Comparison of ENCODE assay signal across 1 cellular context in the genomic region with DNA sequence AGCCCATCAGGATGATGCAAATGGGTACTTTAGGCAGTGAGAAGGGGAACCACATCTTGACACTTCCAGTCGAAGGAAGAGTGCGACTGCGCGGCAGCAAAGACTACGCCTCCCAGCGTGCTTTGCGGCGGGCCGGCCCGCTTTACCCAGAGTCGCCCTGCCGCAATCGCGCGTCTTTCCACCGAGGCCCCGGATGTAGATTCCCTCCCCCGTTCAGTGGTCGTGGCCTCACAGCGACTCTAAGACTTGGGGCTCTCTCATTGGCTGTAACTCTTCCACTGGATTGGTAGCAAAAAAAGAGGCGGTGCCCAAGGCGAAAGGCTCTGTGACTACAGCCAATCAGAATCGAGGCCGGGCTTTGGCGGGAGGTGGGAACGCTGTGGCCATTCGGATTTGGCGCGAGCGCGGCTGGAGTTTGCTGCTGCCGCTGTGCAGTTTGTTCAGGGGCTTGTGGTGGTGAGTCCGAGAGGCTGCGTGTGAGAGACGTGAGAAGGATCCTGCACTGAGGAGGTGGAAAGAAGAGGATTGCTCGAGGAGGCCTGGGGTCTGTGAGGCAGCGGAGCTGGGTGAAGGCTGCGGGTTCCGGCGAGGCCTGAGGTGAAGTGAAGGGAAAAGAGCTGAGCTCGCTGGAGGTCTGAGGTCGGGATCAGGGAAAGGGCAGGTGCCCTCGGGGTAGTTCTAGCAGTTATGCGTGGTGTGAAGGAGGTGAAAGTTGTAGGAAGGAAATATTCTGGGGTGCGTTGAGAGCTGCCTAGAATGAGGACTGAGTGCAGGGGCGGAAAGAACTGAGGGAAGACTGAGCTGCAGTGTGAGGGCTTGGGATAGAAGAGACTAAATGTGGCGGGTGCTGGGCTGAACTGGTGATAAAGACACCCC.
A peak's percentile ranks its signal among the peaks of the same experiment; 100 is the strongest.
TF ChIP-seq lines count a peak whose summit lies in the region.

A gene with protein sequence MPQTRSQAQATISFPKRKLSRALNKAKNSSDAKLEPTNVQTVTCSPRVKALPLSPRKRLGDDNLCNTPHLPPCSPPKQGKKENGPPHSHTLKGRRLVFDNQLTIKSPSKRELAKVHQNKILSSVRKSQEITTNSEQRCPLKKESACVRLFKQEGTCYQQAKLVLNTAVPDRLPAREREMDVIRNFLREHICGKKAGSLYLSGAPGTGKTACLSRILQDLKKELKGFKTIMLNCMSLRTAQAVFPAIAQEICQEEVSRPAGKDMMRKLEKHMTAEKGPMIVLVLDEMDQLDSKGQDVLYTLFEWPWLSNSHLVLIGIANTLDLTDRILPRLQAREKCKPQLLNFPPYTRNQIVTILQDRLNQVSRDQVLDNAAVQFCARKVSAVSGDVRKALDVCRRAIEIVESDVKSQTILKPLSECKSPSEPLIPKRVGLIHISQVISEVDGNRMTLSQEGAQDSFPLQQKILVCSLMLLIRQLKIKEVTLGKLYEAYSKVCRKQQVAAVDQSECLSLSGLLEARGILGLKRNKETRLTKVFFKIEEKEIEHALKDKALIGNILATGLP (plus strand): TSS at position 386 of the 876 bp plus-strand sequence. CDS start 1,542 bp downstream, outside the sequence.

TF ChIP-seq in HepG2, 621 proteins besides CTCF, POLR2A, EP300 and RAD21 (continued from another document and continues in another):
- TF ChIP-seq, protein P1, sequence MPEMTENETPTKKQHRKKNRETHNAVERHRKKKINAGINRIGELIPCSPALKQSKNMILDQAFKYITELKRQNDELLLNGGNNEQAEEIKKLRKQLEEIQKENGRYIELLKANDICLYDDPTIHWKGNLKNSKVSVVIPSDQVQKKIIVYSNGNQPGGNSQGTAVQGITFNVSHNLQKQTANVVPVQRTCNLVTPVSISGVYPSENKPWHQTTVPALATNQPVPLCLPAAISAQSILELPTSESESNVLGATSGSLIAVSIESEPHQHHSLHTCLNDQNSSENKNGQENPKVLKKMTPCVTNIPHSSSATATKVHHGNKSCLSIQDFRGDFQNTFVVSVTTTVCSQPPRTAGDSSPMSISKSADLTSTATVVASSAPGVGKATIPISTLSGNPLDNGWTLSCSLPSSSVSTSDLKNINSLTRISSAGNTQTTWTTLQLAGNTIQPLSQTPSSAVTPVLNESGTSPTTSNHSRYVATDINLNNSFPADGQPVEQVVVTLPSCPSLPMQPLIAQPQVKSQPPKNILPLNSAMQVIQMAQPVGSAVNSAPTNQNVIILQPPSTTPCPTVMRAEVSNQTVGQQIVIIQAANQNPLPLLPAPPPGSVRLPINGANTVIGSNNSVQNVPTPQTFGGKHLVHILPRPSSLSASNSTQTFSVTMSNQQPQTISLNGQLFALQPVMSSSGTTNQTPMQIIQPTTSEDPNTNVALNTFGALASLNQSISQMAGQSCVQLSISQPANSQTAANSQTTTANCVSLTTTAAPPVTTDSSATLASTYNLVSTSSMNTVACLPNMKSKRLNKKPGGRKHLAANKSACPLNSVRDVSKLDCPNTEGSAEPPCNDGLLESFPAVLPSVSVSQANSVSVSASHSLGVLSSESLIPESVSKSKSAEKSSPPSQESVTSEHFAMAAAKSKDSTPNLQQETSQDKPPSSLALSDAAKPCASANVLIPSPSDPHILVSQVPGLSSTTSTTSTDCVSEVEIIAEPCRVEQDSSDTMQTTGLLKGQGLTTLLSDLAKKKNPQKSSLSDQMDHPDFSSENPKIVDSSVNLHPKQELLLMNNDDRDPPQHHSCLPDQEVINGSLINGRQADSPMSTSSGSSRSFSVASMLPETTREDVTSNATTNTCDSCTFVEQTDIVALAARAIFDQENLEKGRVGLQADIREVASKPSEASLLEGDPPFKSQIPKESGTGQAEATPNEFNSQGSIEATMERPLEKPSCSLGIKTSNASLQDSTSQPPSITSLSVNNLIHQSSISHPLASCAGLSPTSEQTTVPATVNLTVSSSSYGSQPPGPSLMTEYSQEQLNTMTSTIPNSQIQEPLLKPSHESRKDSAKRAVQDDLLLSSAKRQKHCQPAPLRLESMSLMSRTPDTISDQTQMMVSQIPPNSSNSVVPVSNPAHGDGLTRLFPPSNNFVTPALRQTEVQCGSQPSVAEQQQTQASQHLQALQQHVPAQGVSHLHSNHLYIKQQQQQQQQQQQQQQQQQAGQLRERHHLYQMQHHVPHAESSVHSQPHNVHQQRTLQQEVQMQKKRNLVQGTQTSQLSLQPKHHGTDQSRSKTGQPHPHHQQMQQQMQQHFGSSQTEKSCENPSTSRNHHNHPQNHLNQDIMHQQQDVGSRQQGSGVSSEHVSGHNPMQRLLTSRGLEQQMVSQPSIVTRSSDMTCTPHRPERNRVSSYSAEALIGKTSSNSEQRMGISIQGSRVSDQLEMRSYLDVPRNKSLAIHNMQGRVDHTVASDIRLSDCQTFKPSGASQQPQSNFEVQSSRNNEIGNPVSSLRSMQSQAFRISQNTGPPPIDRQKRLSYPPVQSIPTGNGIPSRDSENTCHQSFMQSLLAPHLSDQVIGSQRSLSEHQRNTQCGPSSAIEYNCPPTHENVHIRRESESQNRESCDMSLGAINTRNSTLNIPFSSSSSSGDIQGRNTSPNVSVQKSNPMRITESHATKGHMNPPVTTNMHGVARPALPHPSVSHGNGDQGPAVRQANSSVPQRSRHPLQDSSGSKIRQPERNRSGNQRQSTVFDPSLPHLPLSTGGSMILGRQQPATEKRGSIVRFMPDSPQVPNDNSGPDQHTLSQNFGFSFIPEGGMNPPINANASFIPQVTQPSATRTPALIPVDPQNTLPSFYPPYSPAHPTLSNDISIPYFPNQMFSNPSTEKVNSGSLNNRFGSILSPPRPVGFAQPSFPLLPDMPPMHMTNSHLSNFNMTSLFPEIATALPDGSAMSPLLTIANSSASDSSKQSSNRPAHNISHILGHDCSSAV (CRISPR knock-in tag; IDR thresholded peaks at IDR 0.05; ENCODE audit: borderline replicate concordance), result peak; percentile 84; the same call in 1 of the 2 replicates
- TF ChIP-seq DNMT1 (CRISPR knock-in tag; IDR thresholded peaks at IDR 0.05) (no peak), EZH2 (conservative IDR thresholded peaks at IDR 0.05; ENCODE audit: low read depth, low read length) (no peak), ZBTB1 (CRISPR knock-in tag; IDR thresholded peaks at IDR 0.05; ENCODE audit: borderline replicate concordance) (no peak), KDM1A (CRISPR knock-in tag; IDR thresholded peaks at IDR 0.05) (no peak), ZNF496 (CRISPR knock-in tag; IDR thresholded peaks at IDR 0.05; ENCODE audit: insufficient replicate concordance) (no peak), SPEN (CRISPR knock-in tag; IDR thresholded peaks at IDR 0.05; ENCODE audit: low read depth) (peak; percentile 94), TCF12 (IDR thresholded peaks at IDR 0.05) (no peak), TCF12 (CRISPR knock-in tag; IDR thresholded peaks at IDR 0.05) (no peak), RBM39 (IDR thresholded peaks at IDR 0.05; ENCODE audit: low read depth, low read length, poor library complexity, severe bottlenecking) (peak; percentile 82), MEF2D (CRISPR knock-in tag; IDR thresholded peaks at IDR 0.05) (no peak), AKAP8 (CRISPR knock-in tag; IDR thresholded peaks at IDR 0.05) (no peak; the same call in 1 of the 2 replicates), MYC (CRISPR knock-in tag; IDR thresholded peaks at IDR 0.05; ENCODE audit: borderline replicate concordance) (peak; percentile 73; the same call in 1 of the 2 replicates), ZNF549 (CRISPR knock-in tag; IDR thresholded peaks at IDR 0.05) (no peak), ZNF781 (CRISPR knock-in tag; IDR thresholded peaks at IDR 0.05; ENCODE audit: borderline replicate concordance, not compliant biosample characterization) (peak; percentile 19), ZNF567 (CRISPR knock-in tag; IDR thresholded peaks at IDR 0.05; ENCODE audit: borderline replicate concordance) (0 out of 2 replicates have a peak, but pooled peaks have one; percentile 83), ZNF263 (CRISPR knock-in tag; IDR thresholded peaks at IDR 0.05) (peak; percentile 31; the same call in 1 of the 2 replicates), SOX13 (IDR thresholded peaks at IDR 0.05) (no peak), SOX13 (CRISPR knock-in tag; conservative IDR thresholded peaks at IDR 0.05 in 1 of 2, IDR thresholded peaks at IDR 0.05 in 1 of 2) (no peak; a peak in 1 of 4 replicates), ZNF644 (CRISPR knock-in tag; IDR thresholded peaks at IDR 0.05; ENCODE audit: low read depth) (no peak), MTA1 (CRISPR knock-in tag; IDR thresholded peaks at IDR 0.05; ENCODE audit: borderline replicate concordance) (peak; percentile 45; the same call in 1 of the 2 replicates), NR2F2 (IDR thresholded peaks at IDR 0.05; ENCODE audit: borderline replicate concordance, low read depth) (0 out of 2 replicates have a peak, but pooled peaks have one; percentile 29), ZNF484 (CRISPR knock-in tag; IDR thresholded peaks at IDR 0.05; ENCODE audit: borderline replicate concordance, low read depth) (no peak), LCORL (IDR thresholded peaks at IDR 0.05) (no peak), LCORL (CRISPR knock-in tag; IDR thresholded peaks at IDR 0.05) (peak; percentile 16; the same call in 1 of the 2 replicates)
- TF ChIP-seq, protein P2, sequence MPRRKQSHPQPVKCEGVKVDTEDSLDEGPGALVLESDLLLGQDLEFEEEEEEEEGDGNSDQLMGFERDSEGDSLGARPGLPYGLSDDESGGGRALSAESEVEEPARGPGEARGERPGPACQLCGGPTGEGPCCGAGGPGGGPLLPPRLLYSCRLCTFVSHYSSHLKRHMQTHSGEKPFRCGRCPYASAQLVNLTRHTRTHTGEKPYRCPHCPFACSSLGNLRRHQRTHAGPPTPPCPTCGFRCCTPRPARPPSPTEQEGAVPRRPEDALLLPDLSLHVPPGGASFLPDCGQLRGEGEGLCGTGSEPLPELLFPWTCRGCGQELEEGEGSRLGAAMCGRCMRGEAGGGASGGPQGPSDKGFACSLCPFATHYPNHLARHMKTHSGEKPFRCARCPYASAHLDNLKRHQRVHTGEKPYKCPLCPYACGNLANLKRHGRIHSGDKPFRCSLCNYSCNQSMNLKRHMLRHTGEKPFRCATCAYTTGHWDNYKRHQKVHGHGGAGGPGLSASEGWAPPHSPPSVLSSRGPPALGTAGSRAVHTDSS (CRISPR knock-in tag; conservative IDR thresholded peaks at IDR 0.05), result no peak
- TF ChIP-seq, protein P3, sequence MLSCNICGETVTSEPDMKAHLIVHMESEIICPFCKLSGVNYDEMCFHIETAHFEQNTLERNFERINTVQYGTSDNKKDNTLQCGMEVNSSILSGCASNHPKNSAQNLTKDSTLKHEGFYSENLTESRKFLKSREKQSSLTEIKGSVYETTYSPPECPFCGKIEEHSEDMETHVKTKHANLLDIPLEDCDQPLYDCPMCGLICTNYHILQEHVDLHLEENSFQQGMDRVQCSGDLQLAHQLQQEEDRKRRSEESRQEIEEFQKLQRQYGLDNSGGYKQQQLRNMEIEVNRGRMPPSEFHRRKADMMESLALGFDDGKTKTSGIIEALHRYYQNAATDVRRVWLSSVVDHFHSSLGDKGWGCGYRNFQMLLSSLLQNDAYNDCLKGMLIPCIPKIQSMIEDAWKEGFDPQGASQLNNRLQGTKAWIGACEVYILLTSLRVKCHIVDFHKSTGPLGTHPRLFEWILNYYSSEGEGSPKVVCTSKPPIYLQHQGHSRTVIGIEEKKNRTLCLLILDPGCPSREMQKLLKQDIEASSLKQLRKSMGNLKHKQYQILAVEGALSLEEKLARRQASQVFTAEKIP (CRISPR knock-in tag; IDR thresholded peaks at IDR 0.05; ENCODE audit: borderline replicate concordance), result no peak
- TF ChIP-seq, protein P4, sequence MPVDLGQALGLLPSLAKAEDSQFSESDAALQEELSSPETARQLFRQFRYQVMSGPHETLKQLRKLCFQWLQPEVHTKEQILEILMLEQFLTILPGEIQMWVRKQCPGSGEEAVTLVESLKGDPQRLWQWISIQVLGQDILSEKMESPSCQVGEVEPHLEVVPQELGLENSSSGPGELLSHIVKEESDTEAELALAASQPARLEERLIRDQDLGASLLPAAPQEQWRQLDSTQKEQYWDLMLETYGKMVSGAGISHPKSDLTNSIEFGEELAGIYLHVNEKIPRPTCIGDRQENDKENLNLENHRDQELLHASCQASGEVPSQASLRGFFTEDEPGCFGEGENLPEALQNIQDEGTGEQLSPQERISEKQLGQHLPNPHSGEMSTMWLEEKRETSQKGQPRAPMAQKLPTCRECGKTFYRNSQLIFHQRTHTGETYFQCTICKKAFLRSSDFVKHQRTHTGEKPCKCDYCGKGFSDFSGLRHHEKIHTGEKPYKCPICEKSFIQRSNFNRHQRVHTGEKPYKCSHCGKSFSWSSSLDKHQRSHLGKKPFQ (CRISPR knock-in tag; IDR thresholded peaks at IDR 0.05; ENCODE audit: insufficient replicate concordance), result peak; percentile 59
- TF ChIP-seq, protein P5, sequence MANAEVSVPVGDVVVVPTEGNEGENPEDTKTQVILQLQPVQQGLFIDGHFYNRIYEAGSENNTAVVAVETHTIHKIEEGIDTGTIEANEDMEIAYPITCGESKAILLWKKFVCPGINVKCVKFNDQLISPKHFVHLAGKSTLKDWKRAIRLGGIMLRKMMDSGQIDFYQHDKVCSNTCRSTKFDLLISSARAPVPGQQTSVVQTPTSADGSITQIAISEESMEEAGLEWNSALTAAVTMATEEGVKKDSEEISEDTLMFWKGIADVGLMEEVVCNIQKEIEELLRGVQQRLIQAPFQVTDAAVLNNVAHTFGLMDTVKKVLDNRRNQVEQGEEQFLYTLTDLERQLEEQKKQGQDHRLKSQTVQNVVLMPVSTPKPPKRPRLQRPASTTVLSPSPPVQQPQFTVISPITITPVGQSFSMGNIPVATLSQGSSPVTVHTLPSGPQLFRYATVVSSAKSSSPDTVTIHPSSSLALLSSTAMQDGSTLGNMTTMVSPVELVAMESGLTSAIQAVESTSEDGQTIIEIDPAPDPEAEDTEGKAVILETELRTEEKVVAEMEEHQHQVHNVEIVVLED (CRISPR knock-in tag; IDR thresholded peaks at IDR 0.05; ENCODE audit: borderline replicate concordance), result peak; percentile 94
- TF ChIP-seq, protein P6, sequence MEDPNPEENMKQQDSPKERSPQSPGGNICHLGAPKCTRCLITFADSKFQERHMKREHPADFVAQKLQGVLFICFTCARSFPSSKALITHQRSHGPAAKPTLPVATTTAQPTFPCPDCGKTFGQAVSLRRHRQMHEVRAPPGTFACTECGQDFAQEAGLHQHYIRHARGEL (CRISPR knock-in tag; IDR thresholded peaks at IDR 0.05), result no peak
